Comparison of ENCODE assay signal across 8 cellular contexts in genomic region chr17:18039535-18040286, GRCh38. TPM values are rescaled to one million over a fixed set of nuclear protein-coding genes. Genes with fewer than 3 reads are reported as not detected.
DNase-seq lines count a peak whose midpoint lies in the region; ATAC-seq lines count a peak whose summit lies in the region.

No MANE protein-coding gene starts in this region.

- peak overlapping the region; percentile 100 for H3K4me3 Mint-ChIP-seq in T-helper 17 cell
- H3K4me3 Mint-ChIP-seq in natural killer cell treated with Interleukin-12 subunit alpha and Interleukin-12 subunit beta and Interleukin-15 and Interleukin-18, amount 100 ng/mL, for 72 hours = peak overlapping the region; percentile 98

- H3K27me3 ChIP-seq in BLaER1 treated with 17β-estradiol and CSF1 and Interleukin-3, amounts not matched to agents 10 nM and 100 nM = no peaks in the 10 kb centered on the region
- no peaks in the 10 kb centered on the region for H3K27me3 ChIP-seq in esophagus (ENCODE audit: control insufficient read depth in 1 of 2, insufficient read depth in 2 of 2, low read length in 2 of 2)

- H3K4me2 ChIP-seq in BLaER1 treated with 17β-estradiol and CSF1 and Interleukin-3, amounts not matched to agents 10 nM and 100 nM = peak overlapping the region; percentile 90 to 100 (median 99)

- ATAC-seq in GM18907 (IDR thresholded peaks at IDR 0.05; ENCODE audit: unreplicated experiment) (peak; percentile 31), HG03103 (IDR thresholded peaks at IDR 0.05; ENCODE audit: low read depth, unreplicated experiment) (peak; percentile 31), T-helper 17 cell (peak; percentile 46), GM18520 (IDR thresholded peaks at IDR 0.05; ENCODE audit: unreplicated experiment) (no peak), HG03469 (IDR thresholded peaks at IDR 0.05; ENCODE audit: unreplicated experiment) (no peak)
- peak; percentile 59 to 71 for ATAC-seq in natural killer cell treated with Interleukin-12 subunit alpha and Interleukin-12 subunit beta and Interleukin-15 and Interleukin-18, amount 100 ng/mL, for 72 hours

- H3K9me3 ChIP-seq in BLaER1 treated with 17β-estradiol and CSF1 and Interleukin-3, amounts not matched to agents 10 nM and 100 nM (replicated peaks in 1 of 11) = no peaks in the 10 kb centered on the region
- H3K9me3 ChIP-seq in T-helper 17 cell (ENCODE audit: control insufficient read depth, low read length, poor library complexity, severe bottlenecking) (no peaks in the 10 kb centered on the region), esophagus (ENCODE audit: control insufficient read depth in 2 of 2, insufficient read depth in 1 of 2, low read depth in 1 of 2, low read length in 1 of 2) (no peaks in the 10 kb centered on the region)

- no peaks in the 10 kb centered on the region for H3K9me3 Mint-ChIP-seq in natural killer cell treated with Interleukin-12 subunit alpha and Interleukin-12 subunit beta and Interleukin-15 and Interleukin-18, amount 100 ng/mL, for 72 hours

- peaks cover 3% of the 10 kb centered on the region for H3K36me3 Mint-ChIP-seq in T-helper 17 cell (ENCODE audit: low read depth)
- peaks cover 4% of the 10 kb centered on the region for H3K36me3 Mint-ChIP-seq in natural killer cell treated with Interleukin-12 subunit alpha and Interleukin-12 subunit beta and Interleukin-15 and Interleukin-18, amount 100 ng/mL, for 72 hours

- H3K9ac ChIP-seq in BLaER1 treated with 17β-estradiol and CSF1 and Interleukin-3, amounts not matched to agents 10 nM and 100 nM = peak overlapping the region; percentile 86 to 94 (median 89)

- H3K4me1 ChIP-seq in BLaER1 treated with 17β-estradiol and CSF1 and Interleukin-3, amounts not matched to agents 10 nM and 100 nM = peaks cover 46 to 61% (median 49%) of the 10 kb centered on the region in 10 experiments
- peaks cover 0 to 13% of the 10 kb centered on the region in 2 donors for H3K4me1 ChIP-seq in esophagus (ENCODE audit: control insufficient read depth in 2 of 2, insufficient read depth in 2 of 2, low read length in 1 of 2)

- 0 to 1% methylated on average over 54 to 81 of the region's 81 CpGs for WGBS in esophagus, 2 donors

- H3K36me3 ChIP-seq in BLaER1 treated with 17β-estradiol and CSF1 and Interleukin-3, amounts not matched to agents 10 nM and 100 nM = peaks cover 1 to 21% (median 7%) of the 10 kb centered on the region in 11 experiments; a peak in 15 of 22 replicates
- peaks cover 0 to 4% of the 10 kb centered on the region in 2 donors for H3K36me3 ChIP-seq in esophagus (ENCODE audit: control insufficient read depth in 2 of 2, insufficient read depth in 2 of 2, low read length in 1 of 2)

- peak overlapping the region; percentile 89 for H3K27ac Mint-ChIP-seq in T-helper 17 cell
- H3K27ac Mint-ChIP-seq in natural killer cell treated with Interleukin-12 subunit alpha and Interleukin-12 subunit beta and Interleukin-15 and Interleukin-18, amount 100 ng/mL, for 72 hours = peak overlapping the region; percentile 71 to 88

- peak in 2 of 3 donors; percentile 42 to 66 for DNase-seq in T-helper 17 cell
- DNase-seq in natural killer cell treated with Interleukin-12 subunit alpha and Interleukin-12 subunit beta and Interleukin-15 and Interleukin-18, amount 100 ng/mL, for 72 hours (ENCODE audit: low spot score) = no peak

- H3K4me3 ChIP-seq in BLaER1 treated with 17β-estradiol and CSF1 and Interleukin-3, amounts not matched to agents 10 nM and 100 nM = peak overlapping the region; percentile 70 to 95 (median 86)
- peak overlapping the region; percentile 75 to 86 for H3K4me3 ChIP-seq in esophagus (ENCODE audit: low read depth in 1 of 2, low read length in 2 of 2)

- H3K4me1 Mint-ChIP-seq in T-helper 17 cell = peaks cover 44% of the 10 kb centered on the region
- peaks cover 36 to 48% of the 10 kb centered on the region in 2 donors for H3K4me1 Mint-ChIP-seq in natural killer cell treated with Interleukin-12 subunit alpha and Interleukin-12 subunit beta and Interleukin-15 and Interleukin-18, amount 100 ng/mL, for 72 hours (ENCODE audit: low read depth in 2 of 2)

- H3K27ac ChIP-seq in BLaER1 treated with 17β-estradiol and CSF1 and Interleukin-3, amounts not matched to agents 10 nM and 100 nM = peak overlapping the region; percentile 75 to 85 (median 84)
- H3K27ac ChIP-seq in esophagus (ENCODE audit: low read depth in 2 of 2, low read length in 1 of 2) = peak overlapping the region; percentile 57 to 85

- H4K20me1 ChIP-seq in BLaER1 treated with 17β-estradiol and CSF1 and Interleukin-3, amounts not matched to agents 10 nM and 100 nM = peaks cover 23 to 60% (median 43%) of the 10 kb centered on the region in 11 experiments; a peak in 18 of 22 replicates

- H3K27me3 Mint-ChIP-seq in T-helper 17 cell = no peaks in the 10 kb centered on the region
- no peaks in the 10 kb centered on the region for H3K27me3 Mint-ChIP-seq in natural killer cell treated with Interleukin-12 subunit alpha and Interleukin-12 subunit beta and Interleukin-15 and Interleukin-18, amount 100 ng/mL, for 72 hours

RNA-seq across cellular contexts. Expression of gene GID4, which starts 0.5 kb away (rescaled TPM):
- 1 to 10 TPM; 6.7 to 7.8 TPM for total RNA-seq in T-helper 17 cell
- polyA plus RNA-seq in esophagus = 1 to 10 TPM; 6.2 to 7.5 TPM
- total RNA-seq in natural killer cell treated with Interleukin-12 subunit alpha and Interleukin-12 subunit beta and Interleukin-15 and Interleukin-18, amount 100 ng/mL, for 72 hours = 1 to 10 TPM; 7.5 to 9.0 TPM

RNA-seq across cellular contexts. Expression of gene ATPAF2, which starts 0.7 kb away (rescaled TPM):
- total RNA-seq in T-helper 17 cell = 10 to 100 TPM; 24.3 to 26.7 TPM
- polyA plus RNA-seq in esophagus = 10 to 100 TPM; 16.2 to 21.0 TPM
- 10 to 100 TPM; 40.1 to 52.1 TPM for total RNA-seq in natural killer cell treated with Interleukin-12 subunit alpha and Interleukin-12 subunit beta and Interleukin-15 and Interleukin-18, amount 100 ng/mL, for 72 hours

RNA-seq across cellular contexts. Expression of gene DRG2, which starts 48.0 kb away (rescaled TPM):
- total RNA-seq in T-helper 17 cell = 10 to 100 TPM; 43.6 to 52.3 TPM
- 10 to 100 TPM; 29.8 to 35.0 TPM for polyA plus RNA-seq in esophagus
- total RNA-seq in natural killer cell treated with Interleukin-12 subunit alpha and Interleukin-12 subunit beta and Interleukin-15 and Interleukin-18, amount 100 ng/mL, for 72 hours = 10 to 100 TPM; 49.9 to 84.3 TPM

Comparison
In these comparisons a context has a peak if more than half of its experiments do, and no peak if none do; other contexts are left out.
1. ATAC-seq: peak in GM18907 (single experiment), HG03103 (single experiment), T-helper 17 cell (single experiment) and natural killer cell treated with Interleukin-12 subunit alpha and Interleukin-12 subunit beta and Interleukin-15 and Interleukin-18, amount 100 ng/mL, for 72 hours (2 of 2); none in GM18520 (single experiment) and HG03469 (single experiment).